ENCODE assay signal across 24 cellular contexts in genomic region chr18:9552616-9553015, GRCh38.
DNase-seq lines count a peak whose midpoint lies in the region; ATAC-seq, FAIRE-seq and TF ChIP-seq lines count a peak whose summit lies in the region.
"Had no signal": no experiment of that assay in that cellular context is flagged by ENCODE, and none has a peak within 500 bp of the region (broad histone marks: within the 10 kb centered on the region; RNA-seq: fewer than 3 reads in every experiment).

No MANE protein-coding gene starts in this region.

- in situ Hi-C loops in HepG2 (cut with HindIII; ENCODE audit: extremely low pct_ligation_motif_present, low pct_unique_long_range_greater_than_20kb) (no loop called here), K562 (cut with MboI) (no loop called here)

- TF ChIP-seq POLR2A in HepG2 (IDR thresholded peaks at IDR 0.05; ENCODE audit: insufficient read depth in 1 of 2, low read depth in 2 of 2, low read length in 2 of 2) = no peak
- no peak for TF ChIP-seq POLR2A in right lobe of liver (IDR thresholded peaks at IDR 0.05)
- TF ChIP-seq POLR2A in K562 (conservative IDR thresholded peaks at IDR 0.05) = no peak
- no peak for TF ChIP-seq POLR2A in endothelial cell of umbilical vein (IDR thresholded peaks at IDR 0.05; ENCODE audit: low read depth, low read length)

- dilution Hi-C loops in endothelial cell of umbilical vein (cut with MboI; ENCODE audit: extremely low pct_ligation_motif_present, low sequenced_read_pairs) = no loop called here

- H3K79me2 ChIP-seq in HepG2 (ENCODE audit: insufficient read depth, low read length) = no peaks in the 10 kb centered on the region
- no peaks in the 10 kb centered on the region for H3K79me2 ChIP-seq in K562 (ENCODE audit: control insufficient read depth, insufficient read depth, low read length)
- no peaks in the 10 kb centered on the region for H3K79me2 ChIP-seq in endothelial cell of umbilical vein (ENCODE audit: control insufficient read depth, insufficient read depth, low read length)

- no peak for ATAC-seq in HepG2
- ATAC-seq in right lobe of liver = no peak
- ATAC-seq in K562 = no peak
- ATAC-seq: A549, HCT116 had no signal

- H3K36me3 ChIP-seq in HepG2 (replicated peaks in 1 of 2; ENCODE audit: control insufficient read depth in 1 of 2, insufficient read depth in 2 of 2, low read length in 2 of 2) (peaks cover 34 to 84% of the 10 kb centered on the region in 2 experiments), right lobe of liver (peaks cover 0 to 65% (median 17%) of the 10 kb centered on the region in 4 donors), K562 (ENCODE audit: control insufficient read depth, insufficient read depth, low read length) (peaks cover 88% of the 10 kb centered on the region), endothelial cell of umbilical vein (ENCODE audit: control insufficient read depth in 2 of 2, extremely low read depth in 1 of 2, insufficient read depth in 2 of 2, low read length in 2 of 2) (peaks cover 31 to 40% of the 10 kb centered on the region in 2 experiments), small intestine (ENCODE audit: control insufficient read depth in 2 of 2, insufficient read depth in 2 of 2, low read length in 2 of 2) (peaks cover 12 to 43% of the 10 kb centered on the region in 2 donors)

- WGBS in HepG2 (ENCODE audit: low lambda C conversion rate) = 92% methylated on average over 4 of the region's 4 CpGs
- WGBS in right lobe of liver (ENCODE audit: insufficient coverage, low coverage, low lambda C conversion rate, missing lambda C conversion rate) = 91% methylated on average over 4 of the region's 4 CpGs
- 79% methylated on average over 4 of the region's 4 CpGs for WGBS in K562 (ENCODE audit: insufficient coverage, low coverage, missing lambda C conversion rate)
- WGBS in small intestine, 3 donors = 85 to 90% (median 90%) methylated on average over 4 of the region's 4 CpGs

- no peak for DNase-seq in HepG2 (ENCODE audit: low spot score)
- DNase-seq in right lobe of liver = no peak
- no peak for DNase-seq in K562 (ENCODE audit: extremely low read depth in 1 of 4, low spot score in 3 of 4)
- DNase-seq in endothelial cell of umbilical vein (ENCODE audit: low read depth, low spot score) = no peak
- no peak for DNase-seq in small intestine
- no peak for DNase-seq in DMS79 treated with DMSO at 0.1 percent for 48 hours (lab: John Stamatoyannopoulos, UW)
- no peak for DNase-seq in caudate nucleus (lab: John Stamatoyannopoulos, UW)
- DNase-seq: 8988T; ACHN; AML-193; C1 segment of cervical spinal cord; Calu3; CD4-positive, alpha-beta memory T cell; COR-L47; DMS53; DND-41; GM23248; H9; HFFc6 had no signal

- H3K9me1 ChIP-seq in K562 (ENCODE audit: control insufficient read depth, insufficient read depth, low read length) = no peaks in the 10 kb centered on the region
- no peaks in the 10 kb centered on the region for H3K9me1 ChIP-seq in endothelial cell of umbilical vein (replicated peaks; ENCODE audit: control insufficient read depth, extremely low read depth, insufficient read depth, low read length)

- H3K4me3 ChIP-seq in HepG2 (replicated peaks in 1 of 3; ENCODE audit: insufficient read depth in 1 of 3, low read depth in 2 of 3, low read length in 3 of 3) (no peak overlapping the region), right lobe of liver (no peak overlapping the region), K562 (no peak overlapping the region), endothelial cell of umbilical vein (replicated peaks in 1 of 3; ENCODE audit: insufficient read depth in 1 of 3, low read depth in 1 of 3, low read length in 3 of 3) (no peak overlapping the region), small intestine (ENCODE audit: low read depth in 1 of 2, low read length in 2 of 2) (no peak overlapping the region)
- H3K4me3 ChIP-seq: A549, GM23248 had no signal

- H3K27me3 ChIP-seq in HepG2 (ENCODE audit: control insufficient read depth in 1 of 2, insufficient read depth in 2 of 2, low read length in 2 of 2) (no peaks in the 10 kb centered on the region), right lobe of liver (no peaks in the 10 kb centered on the region), K562 (ENCODE audit: control insufficient read depth in 2 of 2, insufficient read depth in 2 of 2, low read length in 2 of 2) (no peaks in the 10 kb centered on the region), endothelial cell of umbilical vein (ENCODE audit: control insufficient read depth in 2 of 2, insufficient read depth in 2 of 2, low read length in 2 of 2) (no peaks in the 10 kb centered on the region), small intestine (ENCODE audit: control insufficient read depth in 2 of 2, insufficient read depth in 2 of 2, low read length in 2 of 2) (no peaks in the 10 kb centered on the region)

- H3K9ac ChIP-seq in HepG2 (ENCODE audit: insufficient read depth, low read depth, low read length) (no peak overlapping the region), K562 (ENCODE audit: insufficient read depth in 1 of 2, low read depth in 2 of 2, low read length in 2 of 2) (no peak overlapping the region), endothelial cell of umbilical vein (replicated peaks; ENCODE audit: extremely low read depth, insufficient read depth, low read length) (no peak overlapping the region)
- H3K9ac ChIP-seq: GM23248 had no signal

- no peak overlapping the region for H3K4me2 ChIP-seq in HepG2 (ENCODE audit: low read depth, low read length)
- no peak overlapping the region for H3K4me2 ChIP-seq in K562 (ENCODE audit: insufficient read depth, low read length)
- H3K4me2 ChIP-seq in endothelial cell of umbilical vein (ENCODE audit: insufficient read depth, low read length) = no peak overlapping the region
- H3K4me2 ChIP-seq: A549 had no signal

- H3K4me1 ChIP-seq in HepG2 (ENCODE audit: insufficient read depth, low read length) (peaks cover 13% of the 10 kb centered on the region), right lobe of liver (peaks cover 0 to 7% (median 0%) of the 10 kb centered on the region in 4 donors), K562 (replicated peaks in 1 of 2; ENCODE audit: control insufficient read depth in 2 of 2, insufficient read depth in 2 of 2, low read length in 2 of 2) (no peaks in the 10 kb centered on the region), endothelial cell of umbilical vein (ENCODE audit: control insufficient read depth, extremely low read depth, insufficient read depth, low read length) (no peaks in the 10 kb centered on the region), small intestine (ENCODE audit: control insufficient read depth in 2 of 2, insufficient read depth in 1 of 2, low read depth in 1 of 2, low read length in 1 of 2) (no peaks in the 10 kb centered on the region)
- H3K4me1 ChIP-seq: A549 had no signal

- H3K9me3 ChIP-seq in HepG2 (ENCODE audit: low read length) (no peaks in the 10 kb centered on the region), right lobe of liver (no peaks in the 10 kb centered on the region), K562 (replicated peaks; ENCODE audit: control insufficient read depth, insufficient read depth, low read depth, low read length) (peaks cover 2% of the 10 kb centered on the region), endothelial cell of umbilical vein (replicated peaks; ENCODE audit: control insufficient read depth, insufficient read depth, low read length) (no peaks in the 10 kb centered on the region), small intestine (ENCODE audit: control insufficient read depth, low read depth) (no peaks in the 10 kb centered on the region)

- no peak for TF ChIP-seq CTCF in HepG2 (CRISPR knock-in tag; IDR thresholded peaks at IDR 0.05)
- no peak for TF ChIP-seq CTCF in right lobe of liver (IDR thresholded peaks at IDR 0.05)
- TF ChIP-seq CTCF in K562 (IDR thresholded peaks at IDR 0.05 in 2 of 3, conservative IDR thresholded peaks at IDR 0.05 in 1 of 3; ENCODE audit: insufficient read depth in 2 of 3, low read depth in 1 of 3, low read length in 3 of 3) = no peak
- no peak for TF ChIP-seq CTCF in endothelial cell of umbilical vein (IDR thresholded peaks at IDR 0.05; ENCODE audit: extremely low read depth in 1 of 2, insufficient read depth in 1 of 2, low read depth in 1 of 2, low read length in 2 of 2)

- CTCF ChIA-PET in HepG2 (lab: Yijun Ruan, JAX; ENCODE audit: low intra/inter-chr PET ratio, low total read pairs) (no interaction called here), K562 (lab: Yijun Ruan, JAX; ENCODE audit: low intra/inter-chr PET ratio) (interaction anchor here (0.7 kb wide), 1 partner anchor 16 kb away, joined by 4 read pairs; no protein-coding TSS in a partner anchor), endothelial cell of umbilical vein (lab: Charles Lee) (interaction anchor here (1.8 kb wide), 1 partner anchor 23 kb away, joined by 6 read pairs; no protein-coding TSS in a partner anchor)

- no peak for TF ChIP-seq EP300 in HepG2 (IDR thresholded peaks at IDR 0.05; ENCODE audit: low read depth in 2 of 2, low read length in 2 of 2)
- no peak for TF ChIP-seq EP300 in HepG2 (CRISPR knock-in tag; IDR thresholded peaks at IDR 0.05; ENCODE audit: borderline replicate concordance)
- no peak for TF ChIP-seq EP300 in K562 (IDR thresholded peaks at IDR 0.05; ENCODE audit: low read length)

- intact Hi-C loops in HepG2 (cut with micrococcal nuclease; ENCODE audit: unreplicated experiment) = no loop called here
- intact Hi-C loops in right lobe of liver (cut with DNase I) = no loop called here
- intact Hi-C loops in K562 (cut with micrococcal nuclease) = no loop called here
- intact Hi-C loops in endothelial cell of umbilical vein (cut with micrococcal nuclease) = no loop called here

- BruUV-seq in HepG2 (replicated peaks; lab: Mats Ljungman, UMichigan) = no TSS peak
- BruUV-seq in K562 (replicated peaks; lab: Mats Ljungman, UMichigan) = no TSS peak
- BruUV-seq in endothelial cell of umbilical vein (replicated peaks; lab: Mats Ljungman, UMichigan) = no TSS peak

- POLR2A ChIA-PET in HepG2 (lab: Yijun Ruan, JAX) (no interaction called here), K562 (lab: Yijun Ruan, JAX) (interaction anchor here (1.5 kb wide), 1 partner anchor 8 kb away, joined by 5 read pairs; no protein-coding TSS in a partner anchor), endothelial cell of umbilical vein (lab: Charles Lee) (no interaction called here)

- FAIRE-seq in HepG2 (lab: Jason Lieb, UNC) = no peak
- no peak for FAIRE-seq in K562 (lab: Jason Lieb, UNC)
- FAIRE-seq in endothelial cell of umbilical vein (lab: Jason Lieb, UNC) = peak; percentile 37
- FAIRE-seq in small intestine (lab: Jason Lieb, UNC) = no peak
- FAIRE-seq: A549, G401.6, GM12892, GM19239 had no signal

- no peak overlapping the region for H3K27ac ChIP-seq in HepG2 (ENCODE audit: extremely low read length, insufficient read depth, low read length)
- H3K27ac ChIP-seq in right lobe of liver = no peak overlapping the region
- no peak overlapping the region for H3K27ac ChIP-seq in K562 (ENCODE audit: extremely low read depth, low read depth, low read length)
- no peak overlapping the region for H3K27ac ChIP-seq in endothelial cell of umbilical vein (ENCODE audit: insufficient read depth, low read depth, low read length)
- H3K27ac ChIP-seq in small intestine (ENCODE audit: low read depth in 1 of 2, low read length in 1 of 2) = no peak overlapping the region
- H3K27ac ChIP-seq in caudate nucleus (ENCODE audit: low read depth, low read length) = no peak overlapping the region
- H3K27ac ChIP-seq: A549, GM23248 had no signal

- H2AFZ ChIP-seq in HepG2 (ENCODE audit: low read length) = no peak overlapping the region
- no peak overlapping the region for H2AFZ ChIP-seq in K562 (ENCODE audit: low read depth, low read length)
- no peak overlapping the region for H2AFZ ChIP-seq in endothelial cell of umbilical vein (ENCODE audit: low read depth, low read length)
- H2AFZ ChIP-seq: GM23248 had no signal

- no peak for TF ChIP-seq RAD21 in HepG2 (CRISPR knock-in tag; IDR thresholded peaks at IDR 0.05)
- no peak for TF ChIP-seq RAD21 in K562 (CRISPR knock-in tag; conservative IDR thresholded peaks at IDR 0.05 in 1 of 2, IDR thresholded peaks at IDR 0.05 in 1 of 2)

- H4K20me1 ChIP-seq in HepG2 (ENCODE audit: insufficient read depth, low read length) (no peaks in the 10 kb centered on the region), K562 (replicated peaks; ENCODE audit: control insufficient read depth, insufficient read depth, low read length) (no peaks in the 10 kb centered on the region), endothelial cell of umbilical vein (replicated peaks; ENCODE audit: control insufficient read depth, extremely low read depth, insufficient read depth, low read length) (no peaks in the 10 kb centered on the region)

Comparison
In these comparisons a context has a peak if more than half of its experiments do, and no peak if none do; other contexts are left out.
1. Of the 241 proteins assayed by ChIP-seq in both HepG2 and K562: peak only in HepG2: none; only in K562: CBX1 and KDM1A; in both: none; in neither: 237; mixed calls (peak in some experiments, not most) for 2.